1 cellular context compared by ENCODE assay signal in genomic region chr18:47926101-47926850, GRCh38.
TF ChIP-seq lines count a peak whose summit lies in the region.

No MANE protein-coding gene starts in this region.

TF ChIP-seq in GM23338, 12 proteins besides CTCF, POLR2A, EP300 and RAD21 (continued from another document):
- TF ChIP-seq ZNF462 (CRISPR knock-in tag; IDR thresholded peaks at IDR 0.05) (no peak), EZH2 (IDR thresholded peaks at IDR 0.05; ENCODE audit: low read depth, unreplicated experiment) (no peak), ETS1 (IDR thresholded peaks at IDR 0.05) (no peak), POLR2AphosphoS5 (IDR thresholded peaks at IDR 0.05; ENCODE audit: low read depth) (no peak), STAT1 (IDR thresholded peaks at IDR 0.05; ENCODE audit: unreplicated experiment) (no peak)
